20 cellular contexts compared by ENCODE assay signal in the genomic region with DNA sequence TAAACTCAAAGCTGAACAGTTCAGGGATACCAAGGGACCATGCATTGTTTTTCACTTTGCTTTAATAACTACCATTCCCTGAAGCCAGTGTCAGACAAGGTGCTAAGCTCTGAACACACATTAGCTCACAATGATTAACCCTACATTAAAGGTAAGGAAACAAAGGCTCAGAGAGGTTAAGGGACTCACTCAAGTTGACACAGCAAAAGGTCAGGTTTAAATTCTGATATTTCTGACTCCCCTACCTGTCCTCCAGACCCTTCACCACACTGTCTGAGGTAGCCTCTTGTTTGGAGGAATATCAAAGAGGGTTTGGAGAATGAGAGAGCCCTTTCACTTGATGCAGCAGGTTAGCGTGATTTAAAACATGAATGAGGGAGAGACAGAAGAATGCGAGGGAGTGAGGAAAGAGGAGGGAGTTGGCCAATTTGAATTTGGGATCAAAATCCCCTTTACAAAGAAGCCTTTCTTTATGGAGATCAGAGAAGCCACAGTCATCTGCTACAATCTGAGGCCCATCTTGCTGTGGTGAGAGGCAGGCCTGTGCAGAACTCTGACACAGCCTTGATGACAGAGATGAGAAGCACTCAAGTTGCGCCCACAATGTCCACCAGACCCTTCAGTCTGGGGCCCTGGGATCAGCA.
DNase-seq lines count a peak whose midpoint lies in the region; ATAC-seq, FAIRE-seq and TF ChIP-seq lines count a peak whose summit lies in the region.
"Had no signal": no experiment of that assay in that cellular context is flagged by ENCODE, and none has a peak within 500 bp of the region (broad histone marks: within the 10 kb centered on the region; RNA-seq: fewer than 3 reads in every experiment).

No MANE protein-coding gene starts in this region.

- peaks cover 13% of the 10 kb centered on the region; the same call in 1 of the 2 replicates for H3K9me2 ChIP-seq in GM23338 (ENCODE audit: insufficient read depth)
- no peaks in the 10 kb centered on the region for H3K9me2 ChIP-seq in hepatocyte (replicated peaks; ENCODE audit: insufficient read depth)
- H3K9me2 ChIP-seq: SK-N-SH had no signal

- H3K27ac Mint-ChIP-seq in GM23338: no peak overlapping the region
- peak overlapping the region; percentile 7 for H3K27ac Mint-ChIP-seq in astrocyte (ENCODE audit: unreplicated experiment)
- H3K27ac Mint-ChIP-seq: CD4-positive, CD25-positive, alpha-beta regulatory T cell had no signal

- peaks cover 20% of the 10 kb centered on the region for H3K4me1 Mint-ChIP-seq in GM23338
- peaks cover 10% of the 10 kb centered on the region for H3K4me1 Mint-ChIP-seq in astrocyte (ENCODE audit: low read depth, unreplicated experiment)
- H3K4me1 Mint-ChIP-seq: CD4-positive, CD25-positive, alpha-beta regulatory T cell had no signal

- H4K20me1 ChIP-seq in GM23338 (replicated peaks; ENCODE audit: insufficient read depth) (no peaks in the 10 kb centered on the region), astrocyte (ENCODE audit: insufficient read depth, low read length) (no peaks in the 10 kb centered on the region), hepatocyte (ENCODE audit: insufficient read depth, poor library complexity, severe bottlenecking) (no peaks in the 10 kb centered on the region)
- H4K20me1 ChIP-seq: BLaER1 had no signal

- no peak for FAIRE-seq in astrocyte (lab: Jason Lieb, UNC)
- FAIRE-seq: A204.1, GM12891 had no signal

- no peak overlapping the region for H3K27ac ChIP-seq in GM23338 (ENCODE audit: low read depth)
- H3K27ac ChIP-seq in astrocyte (ENCODE audit: low read depth, low read length): no peak overlapping the region
- no peak overlapping the region for H3K27ac ChIP-seq in hepatocyte
- H3K27ac ChIP-seq: BLaER1 had no signal

- peaks cover 13% of the 10 kb centered on the region; the same call in 2 of the 3 replicates for H3K9me3 Mint-ChIP-seq in GM23338
- peaks cover 6% of the 10 kb centered on the region for H3K9me3 Mint-ChIP-seq in astrocyte (ENCODE audit: unreplicated experiment)

- H3K4me1 ChIP-seq in GM23338 (ENCODE audit: insufficient read depth): peaks cover 17% of the 10 kb centered on the region
- no peaks in the 10 kb centered on the region for H3K4me1 ChIP-seq in astrocyte (ENCODE audit: insufficient read depth, low read length)
- H3K4me1 ChIP-seq in hepatocyte (ENCODE audit: insufficient read depth): no peaks in the 10 kb centered on the region
- H3K4me1 ChIP-seq: BLaER1 had no signal

- H3K4me2 ChIP-seq in GM23338 (peak overlapping the region; percentile 43; the same call in 1 of the 2 replicates), astrocyte (ENCODE audit: low read length) (no peak overlapping the region), hepatocyte (no peak overlapping the region)
- H3K4me2 ChIP-seq: BLaER1, SK-N-SH had no signal

- H3K4me3 ChIP-seq in GM23338: no peak overlapping the region
- H3K4me3 ChIP-seq in astrocyte (ENCODE audit: insufficient read depth, low read depth, low read length): no peak overlapping the region
- H3K4me3 ChIP-seq in hepatocyte: no peak overlapping the region
- H3K4me3 ChIP-seq: BLaER1 had no signal

- peaks cover 2% of the 10 kb centered on the region for H3K9me3 ChIP-seq in astrocyte (ENCODE audit: insufficient read depth, low read depth, low read length)
- H3K9me3 ChIP-seq in hepatocyte (ENCODE audit: low read depth): no peaks in the 10 kb centered on the region
- H3K9me3 ChIP-seq: BLaER1, SK-N-SH had no signal

- H3K4me3 Mint-ChIP-seq in GM23338: no peak overlapping the region
- H3K4me3 Mint-ChIP-seq in astrocyte (ENCODE audit: unreplicated experiment): no peak overlapping the region
- H3K4me3 Mint-ChIP-seq: CD4-positive, CD25-positive, alpha-beta regulatory T cell had no signal

- H2AFZ ChIP-seq in GM23338 (peak overlapping the region; percentile 74), astrocyte (ENCODE audit: low read depth, low read length) (no peak overlapping the region), hepatocyte (no peak overlapping the region)

- TF ChIP-seq CTCF in GM23338 (conservative IDR thresholded peaks at IDR 0.05; ENCODE audit: low read depth in 2 of 2): no peak
- TF ChIP-seq CTCF in astrocyte (IDR thresholded peaks at IDR 0.05; ENCODE audit: insufficient read depth, low read depth, low read length): no peak
- TF ChIP-seq CTCF in hepatocyte (IDR thresholded peaks at IDR 0.05; ENCODE audit: poor library complexity): no peak

- no peak overlapping the region for H3K9ac ChIP-seq in astrocyte (ENCODE audit: low read length)
- H3K9ac ChIP-seq: BLaER1, SK-N-SH had no signal

- H3K79me2 ChIP-seq in GM23338 (replicated peaks; ENCODE audit: insufficient read depth) (no peaks in the 10 kb centered on the region), astrocyte (ENCODE audit: insufficient read depth, low read length) (no peaks in the 10 kb centered on the region), hepatocyte (no peaks in the 10 kb centered on the region)

- 83% methylated on average over 3 of the region's 3 CpGs for WGBS in hepatocyte (ENCODE audit: low lambda C conversion rate, missing lambda C conversion rate)

- H3K27me3 Mint-ChIP-seq in GM23338 (ENCODE audit: insufficient read depth, low read depth, poor library complexity): no peaks in the 10 kb centered on the region
- H3K27me3 Mint-ChIP-seq in astrocyte (ENCODE audit: low read depth, unreplicated experiment): no peaks in the 10 kb centered on the region

- DNase-seq in COLO829 (ENCODE audit: low spot score): peak; percentile 92
- no peak for DNase-seq in GM23338 (ENCODE audit: low spot score)
- DNase-seq in astrocyte (ENCODE audit: low read depth): no peak
- peak; percentile 6 for DNase-seq in myocyte (ENCODE audit: low read depth)
- DNase-seq in hepatocyte (ENCODE audit: low spot score): no peak
- DNase-seq in COLO668 (lab: John Stamatoyannopoulos, UW; ENCODE audit: unreplicated experiment): no peak
- DNase-seq: CD4-positive, CD25-positive, alpha-beta regulatory T cell; DMS79; EL; GDM1; H7; Karpas-422; NCI-H1436; NCI-H226; SIG-M5; SK-N-SH had no signal

- no peaks in the 10 kb centered on the region for H3K27me3 ChIP-seq in GM23338 (ENCODE audit: insufficient read depth)
- no peaks in the 10 kb centered on the region for H3K27me3 ChIP-seq in astrocyte (ENCODE audit: insufficient read depth, low read length)
- H3K27me3 ChIP-seq in hepatocyte: no peaks in the 10 kb centered on the region
- H3K27me3 ChIP-seq: BLaER1 had no signal

- no peaks in the 10 kb centered on the region for H3F3A ChIP-seq in GM23338 (replicated peaks; ENCODE audit: low read depth)

- H3K36me3 ChIP-seq in GM23338 (ENCODE audit: insufficient read depth) (peaks cover 12% of the 10 kb centered on the region), astrocyte (ENCODE audit: insufficient read depth, low read length) (no peaks in the 10 kb centered on the region), hepatocyte (replicated peaks; ENCODE audit: insufficient read depth, low read depth) (no peaks in the 10 kb centered on the region)
- H3K36me3 ChIP-seq: BLaER1 had no signal

- ATAC-seq in GM23338 (no peak), GM18519 (IDR thresholded peaks at IDR 0.05; ENCODE audit: low FRiP score, unreplicated experiment) (no peak)

- H3K36me3 Mint-ChIP-seq in GM23338 (ENCODE audit: low read depth) (peaks cover 16% of the 10 kb centered on the region; the same call in 2 of the 3 replicates), astrocyte (ENCODE audit: low read depth, unreplicated experiment) (no peaks in the 10 kb centered on the region)
- H3K36me3 Mint-ChIP-seq: CD4-positive, CD25-positive, alpha-beta regulatory T cell had no signal

TF ChIP-seq in GM23338, 12 proteins besides CTCF, POLR2A, EP300 and RAD21:
- TF ChIP-seq POLR2AphosphoS5 (IDR thresholded peaks at IDR 0.05; ENCODE audit: low read depth): no peak
- TF ChIP-seq ZNF114 (CRISPR knock-in tag; IDR thresholded peaks at IDR 0.05): no peak
- no peak for TF ChIP-seq JUNB (IDR thresholded peaks at IDR 0.05; ENCODE audit: unreplicated experiment)
- no peak for TF ChIP-seq EZH2phosphoT487 (IDR thresholded peaks at IDR 0.05; ENCODE audit: unreplicated experiment)
- TF ChIP-seq, protein P1, sequence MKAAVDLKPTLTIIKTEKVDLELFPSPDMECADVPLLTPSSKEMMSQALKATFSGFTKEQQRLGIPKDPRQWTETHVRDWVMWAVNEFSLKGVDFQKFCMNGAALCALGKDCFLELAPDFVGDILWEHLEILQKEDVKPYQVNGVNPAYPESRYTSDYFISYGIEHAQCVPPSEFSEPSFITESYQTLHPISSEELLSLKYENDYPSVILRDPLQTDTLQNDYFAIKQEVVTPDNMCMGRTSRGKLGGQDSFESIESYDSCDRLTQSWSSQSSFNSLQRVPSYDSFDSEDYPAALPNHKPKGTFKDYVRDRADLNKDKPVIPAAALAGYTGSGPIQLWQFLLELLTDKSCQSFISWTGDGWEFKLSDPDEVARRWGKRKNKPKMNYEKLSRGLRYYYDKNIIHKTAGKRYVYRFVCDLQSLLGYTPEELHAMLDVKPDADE (IDR thresholded peaks at IDR 0.05): no peak
- TF ChIP-seq, protein P2, sequence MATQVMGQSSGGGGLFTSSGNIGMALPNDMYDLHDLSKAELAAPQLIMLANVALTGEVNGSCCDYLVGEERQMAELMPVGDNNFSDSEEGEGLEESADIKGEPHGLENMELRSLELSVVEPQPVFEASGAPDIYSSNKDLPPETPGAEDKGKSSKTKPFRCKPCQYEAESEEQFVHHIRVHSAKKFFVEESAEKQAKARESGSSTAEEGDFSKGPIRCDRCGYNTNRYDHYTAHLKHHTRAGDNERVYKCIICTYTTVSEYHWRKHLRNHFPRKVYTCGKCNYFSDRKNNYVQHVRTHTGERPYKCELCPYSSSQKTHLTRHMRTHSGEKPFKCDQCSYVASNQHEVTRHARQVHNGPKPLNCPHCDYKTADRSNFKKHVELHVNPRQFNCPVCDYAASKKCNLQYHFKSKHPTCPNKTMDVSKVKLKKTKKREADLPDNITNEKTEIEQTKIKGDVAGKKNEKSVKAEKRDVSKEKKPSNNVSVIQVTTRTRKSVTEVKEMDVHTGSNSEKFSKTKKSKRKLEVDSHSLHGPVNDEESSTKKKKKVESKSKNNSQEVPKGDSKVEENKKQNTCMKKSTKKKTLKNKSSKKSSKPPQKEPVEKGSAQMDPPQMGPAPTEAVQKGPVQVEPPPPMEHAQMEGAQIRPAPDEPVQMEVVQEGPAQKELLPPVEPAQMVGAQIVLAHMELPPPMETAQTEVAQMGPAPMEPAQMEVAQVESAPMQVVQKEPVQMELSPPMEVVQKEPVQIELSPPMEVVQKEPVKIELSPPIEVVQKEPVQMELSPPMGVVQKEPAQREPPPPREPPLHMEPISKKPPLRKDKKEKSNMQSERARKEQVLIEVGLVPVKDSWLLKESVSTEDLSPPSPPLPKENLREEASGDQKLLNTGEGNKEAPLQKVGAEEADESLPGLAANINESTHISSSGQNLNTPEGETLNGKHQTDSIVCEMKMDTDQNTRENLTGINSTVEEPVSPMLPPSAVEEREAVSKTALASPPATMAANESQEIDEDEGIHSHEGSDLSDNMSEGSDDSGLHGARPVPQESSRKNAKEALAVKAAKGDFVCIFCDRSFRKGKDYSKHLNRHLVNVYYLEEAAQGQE (IDR thresholded peaks at IDR 0.05; ENCODE audit: unreplicated experiment): no peak
- TF ChIP-seq EZH2 (IDR thresholded peaks at IDR 0.05; ENCODE audit: low read depth, unreplicated experiment): no peak

Comparison
In these comparisons a context has a peak if more than half of its experiments do, and no peak if none do; other contexts are left out.
1. DNase-seq: peak in COLO829 (single experiment) and myocyte (single experiment); none in GM23338 (single experiment), astrocyte (single experiment), hepatocyte (single experiment) and COLO668 (single experiment).